1 cellular context compared by ENCODE assay signal in genomic region chr17:78044280-78044835, GRCh38.
TF ChIP-seq lines count a peak whose summit lies in the region.

No MANE protein-coding gene starts in this region.

TF ChIP-seq in K562, 482 proteins besides CTCF, POLR2A, EP300 and RAD21 (continued from another document):
- TF ChIP-seq SRSF7 (optimal IDR thresholded peaks at IDR 0.05; ENCODE audit: low read depth, low read length) (no peak), ZNF316 (IDR thresholded peaks at IDR 0.05) (peak; percentile 62), ZEB2 (IDR thresholded peaks at IDR 0.05) (no peak), POLR3A (IDR thresholded peaks at IDR 0.05; ENCODE audit: borderline replicate concordance, extremely low read depth, insufficient read depth, insufficient read length) (no peak), HMBOX1 (IDR thresholded peaks at IDR 0.05) (no peak), TARDBP (IDR thresholded peaks at IDR 0.05) (no peak), NFIC (IDR thresholded peaks at IDR 0.05) (peak; percentile 23; the same call in 1 of the 2 replicates)
